Comparison of ENCODE assay signal across 14 cellular contexts in the genomic region with DNA sequence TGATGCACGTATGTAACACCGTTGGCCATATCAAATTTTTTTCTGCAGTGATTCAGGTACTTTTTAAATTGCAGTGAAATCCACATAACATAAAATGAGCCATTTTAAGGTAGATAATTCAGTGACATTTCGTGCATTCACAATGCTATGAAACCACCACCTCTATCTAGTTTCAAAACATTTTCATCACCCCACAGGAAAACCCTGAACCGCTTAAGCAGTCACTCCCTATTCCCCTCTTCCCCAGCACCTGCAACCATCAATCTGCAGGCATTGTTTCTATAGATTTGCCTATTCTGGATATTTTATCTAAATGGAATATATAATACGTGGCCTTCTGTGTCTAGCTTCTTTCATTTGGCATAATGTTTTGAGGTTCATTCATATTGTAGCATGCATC.
DNase-seq lines count a peak whose midpoint lies in the region; ATAC-seq and TF ChIP-seq lines count a peak whose summit lies in the region.
"Had no signal": no experiment of that assay in that cellular context is flagged by ENCODE, and none has a peak within 500 bp of the region (broad histone marks: within the 10 kb centered on the region; RNA-seq: fewer than 3 reads in every experiment).

No MANE protein-coding gene starts in this region.

- H3K27me3 ChIP-seq in MM.1S (replicated peaks; ENCODE audit: insufficient read depth, low read length) = no peaks in the 10 kb centered on the region
- H3K27me3 ChIP-seq in skeletal muscle tissue (ENCODE audit: control insufficient read depth in 3 of 3, insufficient read depth in 3 of 3, low read length in 3 of 3) = no peaks in the 10 kb centered on the region

- ATAC-seq in GM18498 (IDR thresholded peaks at IDR 0.05; ENCODE audit: unreplicated experiment) (peak; percentile 53), GM21529 (IDR thresholded peaks at IDR 0.05; ENCODE audit: unreplicated experiment) (peak; percentile 45), WTC11 (no peak)
- ATAC-seq: HCT116 had no signal

- no peak overlapping the region for H3K27ac Mint-ChIP-seq in WTC11
- H3K27ac Mint-ChIP-seq: CD4-positive, alpha-beta memory T cell had no signal

- H3K9ac ChIP-seq in MM.1S (ENCODE audit: low read length) (no peak overlapping the region), skeletal muscle tissue (ENCODE audit: low read depth in 1 of 3, low read length in 3 of 3) (no peak overlapping the region)
- H3K9ac ChIP-seq: GM23248 had no signal

- H3K36me3 Mint-ChIP-seq in WTC11 = no peaks in the 10 kb centered on the region
- H3K36me3 Mint-ChIP-seq: CD4-positive, alpha-beta memory T cell had no signal

- H3K4me2 ChIP-seq in MM.1S (ENCODE audit: low read depth, low read length) (peak overlapping the region; percentile 25; the same call in 1 of the 2 replicates), OCI-LY7 (ENCODE audit: low read length) (no peak overlapping the region)

- peaks cover 3% of the 10 kb centered on the region; the same call in 1 of the 2 replicates for H3K9me3 Mint-ChIP-seq in WTC11
- H3K9me3 Mint-ChIP-seq: CD4-positive, alpha-beta memory T cell had no signal

- TF ChIP-seq CTCF in MM.1S (IDR thresholded peaks at IDR 0.05; ENCODE audit: low read length) (no peak), OCI-LY7 (conservative IDR thresholded peaks at IDR 0.05; ENCODE audit: low read length) (no peak), WTC11 (IDR thresholded peaks at IDR 0.05) (no peak)

- POLR2A ChIA-PET in OCI-LY7 (lab: Charles Lee) = no interaction called here
- POLR2A ChIA-PET in WTC11 (lab: Charles Lee) = no interaction called here

- no peaks in the 10 kb centered on the region for H4K20me1 ChIP-seq in MM.1S (ENCODE audit: insufficient read depth, low read length)
- no peaks in the 10 kb centered on the region for H4K20me1 ChIP-seq in OCI-LY7 (ENCODE audit: insufficient read depth, low read length)

- H3K4me3 ChIP-seq in MM.1S (ENCODE audit: low read length) (no peak overlapping the region), skeletal muscle tissue (ENCODE audit: low read length in 3 of 3) (no peak overlapping the region), OCI-LY7 (ENCODE audit: low read depth, low read length, poor library complexity, severe bottlenecking) (no peak overlapping the region)
- H3K4me3 ChIP-seq: GM23248 had no signal

- no peak overlapping the region for H3K4me3 Mint-ChIP-seq in WTC11
- H3K4me3 Mint-ChIP-seq: CD4-positive, alpha-beta memory T cell had no signal

- no peaks in the 10 kb centered on the region for H3K9me2 ChIP-seq in MM.1S (replicated peaks; ENCODE audit: insufficient read depth, low read length)
- no peaks in the 10 kb centered on the region for H3K9me2 ChIP-seq in OCI-LY7 (ENCODE audit: insufficient read depth, low read length)

- H3K27ac ChIP-seq in MM.1S (ENCODE audit: low read length) (peak overlapping the region; percentile 36; the same call in 1 of the 2 replicates), skeletal muscle tissue (ENCODE audit: low read depth, low read length) (peak overlapping the region; percentile 96), OCI-LY7 (ENCODE audit: low read depth, low read length, poor library complexity, severe bottlenecking) (no peak overlapping the region)
- H3K27ac ChIP-seq: C4-2B, GM23248 had no signal

- H3K9me3 ChIP-seq in MM.1S (replicated peaks; ENCODE audit: insufficient read depth, low read length) (no peaks in the 10 kb centered on the region), skeletal muscle tissue (ENCODE audit: control insufficient read depth in 3 of 3, low read length in 3 of 3) (no peaks in the 10 kb centered on the region), OCI-LY7 (ENCODE audit: low read length) (no peaks in the 10 kb centered on the region)
- H3K9me3 ChIP-seq: BE2C had no signal

- H3K79me2 ChIP-seq in MM.1S (ENCODE audit: low read length) (no peaks in the 10 kb centered on the region), OCI-LY7 (ENCODE audit: insufficient read depth, low read depth, low read length) (no peaks in the 10 kb centered on the region)

- intact Hi-C loops in OCI-LY7 (cut with micrococcal nuclease; ENCODE audit: unreplicated experiment) = no loop called here

- peaks cover 13% of the 10 kb centered on the region for H3K27me3 Mint-ChIP-seq in WTC11 (ENCODE audit: low read depth)

- CTCF ChIA-PET in OCI-LY7 (lab: Charles Lee; ENCODE audit: unreplicated experiment) = no interaction called here
- CTCF ChIA-PET in WTC11 (lab: Charles Lee) = interaction anchor here (0.7 to 1.1 kb wide), 2 partner anchors 36 to 553 kb away, joined by 3 read pairs; no protein-coding TSS in a partner anchor

- H3K4me1 ChIP-seq in MM.1S (ENCODE audit: low read length) (peaks cover 26% of the 10 kb centered on the region), skeletal muscle tissue (ENCODE audit: control insufficient read depth in 3 of 3, insufficient read depth in 3 of 3, low read length in 3 of 3) (peaks cover 0 to 16% (median 13%) of the 10 kb centered on the region in 3 donors), OCI-LY7 (ENCODE audit: insufficient read depth, low read length, poor library complexity, severe bottlenecking) (no peaks in the 10 kb centered on the region)
- H3K4me1 ChIP-seq: BE2C had no signal

- H3K36me3 ChIP-seq in MM.1S (replicated peaks; ENCODE audit: insufficient read depth, low read length) (no peaks in the 10 kb centered on the region), skeletal muscle tissue (ENCODE audit: control insufficient read depth in 3 of 3, insufficient read depth in 3 of 3, low read length in 3 of 3) (no peaks in the 10 kb centered on the region), OCI-LY7 (ENCODE audit: insufficient read depth, low read length) (no peaks in the 10 kb centered on the region)
- H3K36me3 ChIP-seq: BE2C had no signal

- no peaks in the 10 kb centered on the region for H3K4me1 Mint-ChIP-seq in WTC11
- H3K4me1 Mint-ChIP-seq: CD4-positive, alpha-beta memory T cell had no signal

- no peak overlapping the region for H2AFZ ChIP-seq in MM.1S (ENCODE audit: low read length)
- no peak overlapping the region for H2AFZ ChIP-seq in OCI-LY7 (ENCODE audit: low read length)
- H2AFZ ChIP-seq: GM23248 had no signal

- peak; percentile 37 for DNase-seq in MM.1S
- no peak for DNase-seq in OCI-LY7 (ENCODE audit: low spot score)
- no peak for DNase-seq in NCI-H128 (lab: John Stamatoyannopoulos, UW; ENCODE audit: unreplicated experiment)
- no peak for DNase-seq in WTC11 (ENCODE audit: low spot score)
- DNase-seq: BE2C; CD4-positive, alpha-beta memory T cell; DMS79; GM23248; IMR-90 had no signal

- no TSS peak for BruUV-seq in OCI-LY7 (replicated peaks; lab: Mats Ljungman, UMichigan)

- H3F3A ChIP-seq in MM.1S (ENCODE audit: insufficient read depth, low read length) = no peaks in the 10 kb centered on the region

TF ChIP-seq in WTC11, 78 proteins besides CTCF, POLR2A, EP300 and RAD21:
- TF ChIP-seq, protein P1, sequence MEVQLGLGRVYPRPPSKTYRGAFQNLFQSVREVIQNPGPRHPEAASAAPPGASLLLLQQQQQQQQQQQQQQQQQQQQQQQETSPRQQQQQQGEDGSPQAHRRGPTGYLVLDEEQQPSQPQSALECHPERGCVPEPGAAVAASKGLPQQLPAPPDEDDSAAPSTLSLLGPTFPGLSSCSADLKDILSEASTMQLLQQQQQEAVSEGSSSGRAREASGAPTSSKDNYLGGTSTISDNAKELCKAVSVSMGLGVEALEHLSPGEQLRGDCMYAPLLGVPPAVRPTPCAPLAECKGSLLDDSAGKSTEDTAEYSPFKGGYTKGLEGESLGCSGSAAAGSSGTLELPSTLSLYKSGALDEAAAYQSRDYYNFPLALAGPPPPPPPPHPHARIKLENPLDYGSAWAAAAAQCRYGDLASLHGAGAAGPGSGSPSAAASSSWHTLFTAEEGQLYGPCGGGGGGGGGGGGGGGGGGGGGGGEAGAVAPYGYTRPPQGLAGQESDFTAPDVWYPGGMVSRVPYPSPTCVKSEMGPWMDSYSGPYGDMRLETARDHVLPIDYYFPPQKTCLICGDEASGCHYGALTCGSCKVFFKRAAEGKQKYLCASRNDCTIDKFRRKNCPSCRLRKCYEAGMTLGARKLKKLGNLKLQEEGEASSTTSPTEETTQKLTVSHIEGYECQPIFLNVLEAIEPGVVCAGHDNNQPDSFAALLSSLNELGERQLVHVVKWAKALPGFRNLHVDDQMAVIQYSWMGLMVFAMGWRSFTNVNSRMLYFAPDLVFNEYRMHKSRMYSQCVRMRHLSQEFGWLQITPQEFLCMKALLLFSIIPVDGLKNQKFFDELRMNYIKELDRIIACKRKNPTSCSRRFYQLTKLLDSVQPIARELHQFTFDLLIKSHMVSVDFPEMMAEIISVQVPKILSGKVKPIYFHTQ (CRISPR knock-in tag; IDR thresholded peaks at IDR 0.05) = no peak
- TF ChIP-seq ZNF423 (CRISPR knock-in tag; IDR thresholded peaks at IDR 0.05) = no peak
- TF ChIP-seq ZNF219 (CRISPR knock-in tag; IDR thresholded peaks at IDR 0.05; ENCODE audit: borderline replicate concordance) = no peak
- TF ChIP-seq, protein P2, sequence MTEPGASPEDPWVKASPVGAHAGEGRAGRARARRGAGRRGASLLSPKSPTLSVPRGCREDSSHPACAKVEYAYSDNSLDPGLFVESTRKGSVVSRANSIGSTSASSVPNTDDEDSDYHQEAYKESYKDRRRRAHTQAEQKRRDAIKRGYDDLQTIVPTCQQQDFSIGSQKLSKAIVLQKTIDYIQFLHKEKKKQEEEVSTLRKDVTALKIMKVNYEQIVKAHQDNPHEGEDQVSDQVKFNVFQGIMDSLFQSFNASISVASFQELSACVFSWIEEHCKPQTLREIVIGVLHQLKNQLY (CRISPR knock-in tag; IDR thresholded peaks at IDR 0.05) = no peak
- TF ChIP-seq NFE2L1 (CRISPR knock-in tag; IDR thresholded peaks at IDR 0.05) = no peak
- no peak for TF ChIP-seq FOXJ3 (CRISPR knock-in tag; IDR thresholded peaks at IDR 0.05; ENCODE audit: borderline replicate concordance)
- TF ChIP-seq HMGA2 (CRISPR knock-in tag; IDR thresholded peaks at IDR 0.05) = no peak
- no peak for TF ChIP-seq SP1 (CRISPR knock-in tag; conservative IDR thresholded peaks at IDR 0.05)
